ENCODE assay signal across 9 cellular contexts in genomic region chr10:8498290-8498689, GRCh38.
"Had no signal": no experiment of that assay in that cellular context is flagged by ENCODE, and none has a peak within 500 bp of the region (broad histone marks: within the 10 kb centered on the region; RNA-seq: fewer than 3 reads in every experiment).

No MANE protein-coding gene starts in this region.

- H3K36me3 ChIP-seq: HAP-1 had no signal

- H3K27ac Mint-ChIP-seq: GM23338, HFFc6, IgD-negative memory B cell had no signal

- H3K27ac ChIP-seq: HL-60 had no signal

- H3K4me3 Mint-ChIP-seq: GM23338, HFFc6, IgD-negative memory B cell had no signal

- DNase-seq: HFFc6 had no signal

- H3K27me3 Mint-ChIP-seq: IgD-negative memory B cell had no signal

- FAIRE-seq: H1, H54, HepG2 had no signal

- H3K9me3 Mint-ChIP-seq: GM23338 had no signal

- ATAC-seq: GM23338, HCT116, HepG2 had no signal

- H3K4me3 ChIP-seq: GM23338, HAP-1 had no signal

- H3K36me3 Mint-ChIP-seq: IgD-negative memory B cell had no signal
